24 cellular contexts compared by ENCODE assay signal in the genomic region with DNA sequence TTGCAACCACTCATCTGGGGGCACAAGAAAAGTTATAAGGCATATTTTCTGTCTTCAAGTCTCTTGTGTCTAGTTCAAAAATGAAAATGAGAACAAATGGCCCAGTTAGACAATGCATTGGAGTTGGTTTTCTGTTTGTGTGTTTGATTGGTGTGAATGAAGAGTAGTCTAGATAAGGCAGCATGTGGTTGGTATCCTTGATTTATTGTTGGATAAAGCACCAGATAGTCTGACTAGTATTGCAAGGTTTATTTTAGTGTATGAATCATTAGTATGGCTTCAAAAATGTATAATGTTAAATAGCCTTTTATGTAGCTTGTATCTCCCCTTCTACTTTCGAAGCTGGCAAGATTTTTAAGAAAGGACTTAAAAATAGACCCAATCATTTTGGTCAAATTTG.
"Had no signal": no experiment of that assay in that cellular context is flagged by ENCODE, and none has a peak within 500 bp of the region (broad histone marks: within the 10 kb centered on the region; RNA-seq: fewer than 3 reads in every experiment).

No MANE protein-coding gene starts in this region.

- H3K4me1 ChIP-seq: body of pancreas, thyroid gland had no signal

- H3K9me3 ChIP-seq: body of pancreas, gastrocnemius medialis, thyroid gland had no signal

- H3K9me3 Mint-ChIP-seq: activated naive CD8-positive, alpha-beta T cell treated with anti-CD3 and anti-CD28 coated beads for 36 hours had no signal

- H3K4me3 Mint-ChIP-seq: activated CD4-positive, alpha-beta memory T cell treated with anti-CD3 and anti-CD28 coated beads for 36 hours; activated CD4-positive, alpha-beta T cell treated with anti-CD3 and anti-CD28 coated beads for 36 hours; activated naive CD8-positive, alpha-beta T cell treated with anti-CD3 and anti-CD28 coated beads for 36 hours; activated T-helper 1 cell treated with anti-CD3 and anti-CD28 coated beads, Interleukin-12 subunit alpha, Interleukin-12 subunit beta, Interleukin-2, Interleukin-4 antibody, amounts not matched to agents 30 ng/mL and 10 ng/mL and 1 ng/mL, durations not matched to agents 14 hours and 24 hours and 36 hours; endodermal cell; neural crest cell; T-helper 17 cell; WTC11 had no signal

- H3K27me3 ChIP-seq: body of pancreas, gastrocnemius medialis, thyroid gland had no signal

- ATAC-seq: activated CD4-positive, alpha-beta T cell treated with anti-CD3 and anti-CD28 coated beads for 36 hours; body of pancreas; gastrocnemius medialis; T-helper 17 cell; WTC11 had no signal

- H3K36me3 Mint-ChIP-seq: activated CD4-positive, alpha-beta memory T cell treated with anti-CD3 and anti-CD28 coated beads for 36 hours; activated naive CD8-positive, alpha-beta T cell treated with anti-CD3 and anti-CD28 coated beads for 36 hours had no signal

- H3K4me1 Mint-ChIP-seq: activated CD4-positive, alpha-beta T cell treated with anti-CD3 and anti-CD28 coated beads for 36 hours; activated naive CD8-positive, alpha-beta T cell treated with anti-CD3 and anti-CD28 coated beads for 36 hours; endodermal cell; neural crest cell; T-helper 17 cell had no signal

- H3K27ac ChIP-seq: body of pancreas, epithelial cell of prostate, gastrocnemius medialis, left ventricle myocardium inferior, thyroid gland had no signal

- DNase-seq: activated CD4-positive, alpha-beta memory T cell treated with anti-CD3 and anti-CD28 coated beads for 36 hours; activated CD4-positive, alpha-beta T cell treated with anti-CD3 and anti-CD28 coated beads for 36 hours; activated naive CD4-positive, alpha-beta T cell; activated naive CD8-positive, alpha-beta T cell treated with anti-CD3 and anti-CD28 coated beads for 36 hours; activated T-cell treated with anti-CD3 and anti-CD28 coated beads for 4 hours; amygdala; body of pancreas; caudate nucleus; endodermal cell; gastrocnemius medialis; head of caudate nucleus; kidney glomerular epithelial cell; left ventricle myocardium inferior; mammary epithelial cell; stimulated activated CD4-positive, alpha-beta T cell treated with anti-CD3 and anti-CD28 coated beads, Interleukin-12 subunit alpha, Interleukin-12 subunit beta, amount 100 ng/mL, for 4 hours; stimulated activated CD4-positive, alpha-beta T cell treated with anti-CD3 and anti-CD28 coated beads, Interleukin-1b, Interleukin-23, amount 100 ng/mL, for 48 hours; stimulated activated CD8-positive, alpha-beta memory T cell treated with anti-CD3 and anti-CD28 coated beads, Interleukin-4, amount 100 ng/mL, for 48 hours; stimulated activated naive CD4-positive, alpha-beta T cell; T-helper 17 cell; thyroid gland had no signal

- H3K27me3 Mint-ChIP-seq: activated CD4-positive, alpha-beta memory T cell treated with anti-CD3 and anti-CD28 coated beads for 36 hours; activated CD4-positive, alpha-beta T cell treated with anti-CD3 and anti-CD28 coated beads for 36 hours; activated naive CD8-positive, alpha-beta T cell treated with anti-CD3 and anti-CD28 coated beads for 36 hours; T-helper 17 cell had no signal

- H3K4me3 ChIP-seq: body of pancreas, gastrocnemius medialis, left ventricle myocardium inferior, thyroid gland had no signal

- H3K36me3 ChIP-seq: gastrocnemius medialis, left ventricle myocardium inferior, thyroid gland had no signal

- H3K27ac Mint-ChIP-seq: activated CD4-positive, alpha-beta memory T cell treated with anti-CD3 and anti-CD28 coated beads for 36 hours; activated CD4-positive, alpha-beta T cell treated with anti-CD3 and anti-CD28 coated beads for 36 hours; activated naive CD8-positive, alpha-beta T cell treated with anti-CD3 and anti-CD28 coated beads for 36 hours; activated T-helper 1 cell treated with anti-CD3 and anti-CD28 coated beads, Interleukin-12 subunit alpha, Interleukin-12 subunit beta, Interleukin-2, Interleukin-4 antibody, amounts not matched to agents 30 ng/mL and 10 ng/mL and 1 ng/mL, durations not matched to agents 14 hours and 24 hours and 36 hours; endodermal cell; T-helper 17 cell; WTC11 had no signal
